Comparison of ENCODE assay signal across 18 cellular contexts in genomic region chr20:12860619-12861247, GRCh38.
"Had no signal": no experiment of that assay in that cellular context is flagged by ENCODE, and none has a peak within 500 bp of the region (broad histone marks: within the 10 kb centered on the region; RNA-seq: fewer than 3 reads in every experiment).

No MANE protein-coding gene starts in this region.

- H3K4me1 ChIP-seq: esophagus muscularis mucosa, right atrium auricular region, sigmoid colon, testis, tibial nerve had no signal

- H3K9me3 ChIP-seq: testis had no signal

- DNase-seq: endodermal cell; immature natural killer cell; left cardiac atrium; natural killer cell; posterior cingulate gyrus; sigmoid colon; stimulated activated CD4-positive, alpha-beta T cell treated with anti-CD3 and anti-CD28 coated beads, Interleukin-2, amount 100 ng/mL, for 24 hours; stimulated activated CD4-positive, alpha-beta T cell treated with anti-CD3 and anti-CD28 coated beads, Interleukin-4, amount 100 ng/mL, for 4 hours; stimulated activated naive B cell treated with anti-CD40 and anti-IgM and Interleukin-4, amounts not matched to agents 10 μg/mL and 1 μg/mL and 100 μg/mL, for 72 hours; stimulated activated naive CD8-positive, alpha-beta T cell treated with anti-CD3 and anti-CD28 coated beads, Interleukin-15, amount 100 ng/mL, for 72 hours; testis had no signal

- H3K36me3 ChIP-seq: esophagus muscularis mucosa, right atrium auricular region, sigmoid colon, tibial nerve had no signal

- H3K4me1 Mint-ChIP-seq: endodermal cell; immature natural killer cell; memory B cell; mesothelial cell of epicardium; natural killer cell; neural crest cell; stimulated activated naive B cell treated with anti-CD40 and anti-IgM and Interleukin-4, amounts not matched to agents 10 μg/mL and 1 μg/mL and 100 μg/mL, for 72 hours; stimulated activated naive CD8-positive, alpha-beta T cell treated with anti-CD3 and anti-CD28 coated beads, Interleukin-15, amount 100 ng/mL, for 72 hours had no signal

- H3K4me3 ChIP-seq: esophagus muscularis mucosa, right atrium auricular region, sigmoid colon, skin epidermis, testis, tibial nerve had no signal

- H3K27me3 Mint-ChIP-seq: memory B cell; stimulated activated naive B cell treated with anti-CD40 and anti-IgM and Interleukin-4, amounts not matched to agents 10 μg/mL and 1 μg/mL and 100 μg/mL, for 72 hours; stimulated activated naive CD8-positive, alpha-beta T cell treated with anti-CD3 and anti-CD28 coated beads, Interleukin-15, amount 100 ng/mL, for 72 hours had no signal

- ATAC-seq: left cardiac atrium; natural killer cell; stimulated activated naive B cell treated with anti-CD40 and anti-IgM and Interleukin-4, amounts not matched to agents 10 μg/mL and 1 μg/mL and 100 μg/mL, for 72 hours; stimulated activated naive CD8-positive, alpha-beta T cell treated with anti-CD3 and anti-CD28 coated beads, Interleukin-15, amount 100 ng/mL, for 72 hours had no signal

- H3K27ac ChIP-seq: esophagus muscularis mucosa, right atrium auricular region, sigmoid colon, skin epidermis, testis, tibial nerve had no signal

- H3K27me3 ChIP-seq: esophagus muscularis mucosa, right atrium auricular region, sigmoid colon, testis, tibial nerve had no signal

- H3K4me3 Mint-ChIP-seq: endodermal cell; immature natural killer cell; memory B cell; mesothelial cell of epicardium; natural killer cell; neural crest cell; stimulated activated naive B cell treated with anti-CD40 and anti-IgM and Interleukin-4, amounts not matched to agents 10 μg/mL and 1 μg/mL and 100 μg/mL, for 72 hours; stimulated activated naive CD8-positive, alpha-beta T cell treated with anti-CD3 and anti-CD28 coated beads, Interleukin-15, amount 100 ng/mL, for 72 hours had no signal

- H3K27ac Mint-ChIP-seq: endodermal cell; immature natural killer cell; memory B cell; mesothelial cell of epicardium; natural killer cell; stimulated activated naive B cell treated with anti-CD40 and anti-IgM and Interleukin-4, amounts not matched to agents 10 μg/mL and 1 μg/mL and 100 μg/mL, for 72 hours; stimulated activated naive CD8-positive, alpha-beta T cell treated with anti-CD3 and anti-CD28 coated beads, Interleukin-15, amount 100 ng/mL, for 72 hours had no signal

- H3K36me3 Mint-ChIP-seq: immature natural killer cell; memory B cell; mesothelial cell of epicardium; natural killer cell; stimulated activated naive B cell treated with anti-CD40 and anti-IgM and Interleukin-4, amounts not matched to agents 10 μg/mL and 1 μg/mL and 100 μg/mL, for 72 hours had no signal
